25 cellular contexts compared by ENCODE assay signal in the genomic region with DNA sequence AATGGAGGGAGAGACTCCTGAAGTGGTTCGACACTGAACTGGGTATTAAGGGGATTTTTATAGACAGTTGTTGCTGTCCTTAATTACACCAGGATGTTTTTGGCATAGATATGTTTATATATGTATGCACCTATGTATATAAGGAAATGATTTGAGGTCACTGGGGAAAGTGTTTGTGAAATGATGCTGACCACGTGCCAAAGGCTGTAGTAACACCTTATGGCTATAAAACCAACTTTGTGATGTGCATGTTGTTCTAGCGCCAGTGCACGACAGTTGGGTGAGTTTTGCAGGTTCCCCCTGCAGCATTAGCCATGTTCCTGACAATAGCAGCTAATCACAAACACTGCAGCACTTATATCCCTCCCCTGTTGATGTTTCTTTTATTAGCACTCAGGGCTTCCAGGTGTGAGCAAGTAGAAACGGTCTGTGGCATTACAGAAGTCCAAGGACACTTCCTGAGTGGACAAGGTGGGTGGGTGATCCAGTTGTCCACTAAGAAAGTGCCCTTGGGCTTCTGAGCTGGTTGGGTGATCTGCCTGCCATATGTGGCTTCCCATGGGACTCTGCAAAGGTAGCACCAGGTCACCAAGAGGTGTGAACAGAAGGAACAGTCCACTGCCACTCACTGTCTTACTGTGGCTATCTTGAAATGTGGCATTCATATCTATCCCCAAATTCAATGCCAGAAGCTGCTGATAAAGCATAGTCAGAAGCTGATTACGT.
"Had no signal": no experiment of that assay in that cellular context is flagged by ENCODE, and none has a peak within 500 bp of the region (broad histone marks: within the 10 kb centered on the region; RNA-seq: fewer than 3 reads in every experiment).

No MANE protein-coding gene starts in this region.

- H3K27ac ChIP-seq: RWPE1 had no signal

- DNase-seq: activated CD4-positive, alpha-beta T cell treated with anti-CD3 and anti-CD28 coated beads for 48 hours; activated CD4-positive, alpha-beta T cell treated with anti-CD3 and anti-CD28 coated beads, Interleukin-2, amount 50 U/mL, for 4 hours; activated CD4-positive, CD25-positive, alpha-beta regulatory T cell treated with anti-CD3 and anti-CD28 coated beads, Interleukin-2, amount 50 U/mL, for 72 hours; activated gamma-delta T cell; activated naive CD4-positive, alpha-beta T cell treated with anti-CD3 and anti-CD28 coated beads for 36 hours; activated T-cell treated with anti-CD3 and anti-CD28 coated beads, Interleukin-2, amount 50 U/mL, for 4 hours; central memory CD4-positive, alpha-beta T cell; Karpas-422; NCI-H1105 treated with DMSO at 0.1 percent for 48 hours; NCI-H1436 treated with DMSO at 0.1 percent for 48 hours; NCI-H187 treated with DMSO at 0.1 percent for 48 hours; NCI-H2081 treated with DMSO at 0.1 percent for 48 hours; NCI-H345; NCI-H510A; NCI-H526 treated with DMSO at 0.1 percent for 48 hours; NK-92 treated with Interleukin-12 subunit alpha and Interleukin-12 subunit beta, amount 100 ng/mL, for 24 hours; OCI-M1; SHP77 treated with DMSO at 0.1 percent for 48 hours had no signal

- ATAC-seq: activated T-cell treated with anti-CD3 and anti-CD28 coated beads, Interleukin-2, amount 50 U/mL, for 4 hours; activated T-helper 17 cell treated with anti-CD3 and anti-CD28 coated beads, Interleukin-2, amount 50 U/mL, for 72 hours; K562; Panc1; WTC11 had no signal

- H3K27ac Mint-ChIP-seq: activated naive CD4-positive, alpha-beta T cell treated with anti-CD3 and anti-CD28 coated beads for 36 hours; activated naive CD8-positive, alpha-beta T cell; activated T-helper 17 cell treated with anti-CD3 and anti-CD28 coated beads, Interleukin-2, amount 50 U/mL, for 72 hours; T-helper 1 cell treated with Interleukin-12 subunit alpha and Interleukin-12 subunit beta and Interleukin-4 antibody, amounts not matched to agents 30 μg/mL and 1 μg/mL, for 36 hours; WTC11 had no signal

- H3K4me3 ChIP-seq: K562 had no signal

- H3K36me3 Mint-ChIP-seq: activated naive CD8-positive, alpha-beta T cell had no signal

- H3K27me3 Mint-ChIP-seq: activated naive CD8-positive, alpha-beta T cell had no signal

- H3K9me3 Mint-ChIP-seq: activated T-helper 17 cell treated with anti-CD3 and anti-CD28 coated beads, Interleukin-2, amount 50 U/mL, for 72 hours; T-helper 1 cell treated with Interleukin-12 subunit alpha and Interleukin-12 subunit beta and Interleukin-4 antibody, amounts not matched to agents 30 μg/mL and 1 μg/mL, for 36 hours had no signal

- H3K4me1 Mint-ChIP-seq: activated T-helper 17 cell treated with anti-CD3 and anti-CD28 coated beads, Interleukin-2, amount 50 U/mL, for 72 hours; WTC11 had no signal

- H3K4me3 Mint-ChIP-seq: activated naive CD4-positive, alpha-beta T cell treated with anti-CD3 and anti-CD28 coated beads for 36 hours; activated naive CD8-positive, alpha-beta T cell; activated T-cell treated with anti-CD3 and anti-CD28 coated beads, Interleukin-2, amount 50 U/mL, for 4 hours; activated T-helper 17 cell treated with anti-CD3 and anti-CD28 coated beads, Interleukin-2, amount 50 U/mL, for 72 hours; T-helper 1 cell treated with Interleukin-12 subunit alpha and Interleukin-12 subunit beta and Interleukin-4 antibody, amounts not matched to agents 30 μg/mL and 1 μg/mL, for 36 hours; WTC11 had no signal
